Comparison of ENCODE assay signal across 14 cellular contexts in genomic region chr5:79240561-79240960, GRCh38. TPM values are rescaled to one million over a fixed set of nuclear protein-coding genes. Genes with fewer than 3 reads are reported as not detected.
DNase-seq lines count a peak whose midpoint lies in the region; FAIRE-seq and TF ChIP-seq lines count a peak whose summit lies in the region.
"Had no signal": no experiment of that assay in that cellular context is flagged by ENCODE, and none has a peak within 500 bp of the region (broad histone marks: within the 10 kb centered on the region; RNA-seq: fewer than 3 reads in every experiment).

No MANE protein-coding gene starts in this region.

- H3K27ac Mint-ChIP-seq in CD4-positive, alpha-beta memory T cell, result peak overlapping the region in 4 of 7 donors; percentile 5 to 72 (median 23)

- peaks cover 74% of the 10 kb centered on the region for H3K4me1 ChIP-seq in CD4-positive, alpha-beta memory T cell (ENCODE audit: insufficient read depth, low read length)
- H3K4me1 ChIP-seq in kidney (ENCODE audit: control insufficient read depth in 1 of 2, insufficient read depth in 1 of 2, low read depth in 1 of 2, low read length in 2 of 2), result peaks cover 9 to 11% of the 10 kb centered on the region in 2 donors

- no peaks in the 10 kb centered on the region for H3K9me3 Mint-ChIP-seq in CD4-positive, alpha-beta memory T cell
- H3K9me3 Mint-ChIP-seq: T-helper 1 cell treated with Interleukin-12 subunit alpha and Interleukin-12 subunit beta and Interleukin-4 antibody, amounts not matched to agents 30 μg/mL and 1 μg/mL, for 36 hours had no signal

- H3K36me3 Mint-ChIP-seq in CD4-positive, alpha-beta memory T cell, result peaks cover 5 to 11% of the 10 kb centered on the region in 2 donors

- no peaks in the 10 kb centered on the region for H3K27me3 Mint-ChIP-seq in CD4-positive, alpha-beta memory T cell

- no peaks in the 10 kb centered on the region for H3K27me3 ChIP-seq in CD4-positive, alpha-beta memory T cell (ENCODE audit: insufficient read depth, low read length)
- H3K27me3 ChIP-seq: tibial artery had no signal

- H3K9ac ChIP-seq in SK-N-MC (ENCODE audit: insufficient read length), result no peak overlapping the region
- no peak overlapping the region for H3K9ac ChIP-seq in kidney (ENCODE audit: low read length in 2 of 2)

- H3K9me3 ChIP-seq in CD4-positive, alpha-beta memory T cell (ENCODE audit: control insufficient read depth in 1 of 2, low read length in 2 of 2), result no peaks in the 10 kb centered on the region
- H3K9me3 ChIP-seq in SK-N-MC (ENCODE audit: low read depth, low read length) (no peaks in the 10 kb centered on the region), kidney (ENCODE audit: control insufficient read depth in 1 of 2, low read length in 2 of 2) (no peaks in the 10 kb centered on the region)
- H3K9me3 ChIP-seq: tibial artery had no signal

- H3K4me1 Mint-ChIP-seq in CD4-positive, alpha-beta memory T cell, result peaks cover 48 to 77% (median 66%) of the 10 kb centered on the region in 4 donors

- peak overlapping the region in 7 of 8 donors; percentile 47 to 72 (median 69) for H3K4me3 Mint-ChIP-seq in CD4-positive, alpha-beta memory T cell
- H3K4me3 Mint-ChIP-seq: T-helper 1 cell treated with Interleukin-12 subunit alpha and Interleukin-12 subunit beta and Interleukin-4 antibody, amounts not matched to agents 30 μg/mL and 1 μg/mL, for 36 hours had no signal

- DNase-seq in DMS 273 (lab: John Stamatoyannopoulos, UW; ENCODE audit: unreplicated experiment) (peak; percentile 11), DMS 273 treated with DMSO at 0.1 percent for 48 hours (lab: John Stamatoyannopoulos, UW) (no peak), SK-N-MC (ENCODE audit: low read depth, low spot score) (no peak), kidney (no peak), pons (ENCODE audit: low spot score) (no peak), T1000 (lab: John Stamatoyannopoulos, UW) (no peak), NCI-H1436 (lab: John Stamatoyannopoulos, UW) (no peak)
- no peak for DNase-seq in CD4-positive, alpha-beta memory T cell
- DNase-seq: NCI-H774; stimulated activated CD4-positive, alpha-beta T cell treated with anti-CD3 and anti-CD28 coated beads, Interleukin-4, amount 100 ng/mL, for 24 hours; tibial artery had no signal

- POLR2A ChIA-PET in CD4-positive, alpha-beta memory T cell (lab: Charles Lee; ENCODE audit: partially characterized antibody), result interaction anchor here (1.7 kb wide), 1 partner anchor 256 kb away, joined by 5 read pairs; the partner anchor contains the start of gene ARSB

- H3K27ac ChIP-seq in CD4-positive, alpha-beta memory T cell (ENCODE audit: low read depth, low read length), result no peak overlapping the region
- H3K27ac ChIP-seq in SK-N-MC (0 out of 2 replicates have a peak overlapping the region, but pooled peaks have one; percentile 63), kidney (ENCODE audit: low read depth in 2 of 2, low read length in 2 of 2) (no peak overlapping the region)
- H3K27ac ChIP-seq: 22Rv1, tibial artery had no signal

- no peak for FAIRE-seq in kidney (lab: Jason Lieb, UNC)
- FAIRE-seq: GM12892 had no signal

- H3K4me3 ChIP-seq in CD4-positive, alpha-beta memory T cell (ENCODE audit: low read length in 2 of 2), result no peak overlapping the region
- H3K4me3 ChIP-seq in SK-N-MC (peak overlapping the region; percentile 48), kidney (ENCODE audit: low read length in 2 of 2) (peak overlapping the region; percentile 1 to 25)
- H3K4me3 ChIP-seq: tibial artery had no signal

- intact Hi-C loops in CD4-positive, alpha-beta memory T cell (cut with micrococcal nuclease), result no loop called here
- intact Hi-C loops in kidney (cut with DNase I), result no loop called here

- H3K36me3 ChIP-seq in CD4-positive, alpha-beta memory T cell (ENCODE audit: insufficient read depth, low read length), result no peaks in the 10 kb centered on the region
- H3K36me3 ChIP-seq in SK-N-MC (ENCODE audit: insufficient read depth, low read length), result no peaks in the 10 kb centered on the region
- H3K36me3 ChIP-seq in kidney (ENCODE audit: control insufficient read depth in 1 of 2, insufficient read depth in 2 of 2, low read length in 2 of 2), result no peaks in the 10 kb centered on the region
- H3K36me3 ChIP-seq: tibial artery had no signal

- TF ChIP-seq CTCF in kidney (IDR thresholded peaks at IDR 0.05; ENCODE audit: borderline replicate concordance, extremely low read depth, insufficient read depth), result no peak

- CTCF ChIA-PET in CD4-positive, alpha-beta memory T cell (lab: Charles Lee; ENCODE audit: partially characterized antibody), result interaction anchor here (1.1 to 1.4 kb wide), 2 partner anchors 108 to 224 kb away, joined by 3 to 4 read pairs; no protein-coding TSS in a partner anchor

RNA-seq across cellular contexts. Expression of gene JMY, which starts 4.6 kb away (rescaled TPM):
- 10 to 100 TPM; 25.7 to 29.7 TPM for total RNA-seq in CD4-positive, alpha-beta memory T cell
- polyA plus RNA-seq in CD4-positive, alpha-beta memory T cell, result 1 to 10 TPM; 4.0 to 5.4 TPM
- total RNA-seq in kidney, result 17.5 TPM
- 3.8 TPM for polyA plus RNA-seq in kidney (ENCODE audit: insufficient read depth, low read depth, low replicate concordance)

Comparison
In these comparisons a context has a peak if more than half of its experiments do, and no peak if none do; other contexts are left out.
1. H3K4me3 ChIP-seq: peak in SK-N-MC (single experiment) and kidney (2 of 2); none in CD4-positive, alpha-beta memory T cell (0 of 2).